ENCODE assay signal across 12 cellular contexts in genomic region chr2:47073217-47073616, GRCh38.
A peak's percentile ranks its signal among the peaks of the same experiment; 100 is the strongest.
DNase-seq lines count a peak whose midpoint lies in the region; ATAC-seq, FAIRE-seq and TF ChIP-seq lines count a peak whose summit lies in the region.
"Had no signal": no experiment of that assay in that cellular context is flagged by ENCODE, and none has a peak within 500 bp of the region (broad histone marks: within the 10 kb centered on the region; RNA-seq: fewer than 3 reads in every experiment).

No MANE protein-coding gene starts in this region.

- no peak for FAIRE-seq in GM19239 (lab: Jason Lieb, UNC)

- peak overlapping the region; percentile 71; the same call in 1 of the 2 replicates for H3K27ac ChIP-seq in HCT116 (ENCODE audit: low read depth, low read length)
- H3K27ac ChIP-seq in angular gyrus (ENCODE audit: low read depth, low read length), result peak overlapping the region; percentile 96
- peak overlapping the region in 4 of 5 donors; percentile 82 to 87 (median 85) for H3K27ac ChIP-seq in stomach

- H3K27me3 ChIP-seq in HCT116 (ENCODE audit: insufficient read depth, low read length) (no peaks in the 10 kb centered on the region), stomach (no peaks in the 10 kb centered on the region)

- H2AFZ ChIP-seq in HCT116 (ENCODE audit: low read depth, low read length, poor library complexity, severe bottlenecking), result no peak overlapping the region

- no peak for ATAC-seq in HCT116
- no peak for ATAC-seq in memory B cell (ENCODE audit: low read depth)
- no peak for ATAC-seq in GM21737 (IDR thresholded peaks at IDR 0.05; ENCODE audit: unreplicated experiment)
- ATAC-seq in GM19452 (IDR thresholded peaks at IDR 0.05; ENCODE audit: unreplicated experiment), result no peak

- TF ChIP-seq POLR2A in HCT116 (IDR thresholded peaks at IDR 0.05; ENCODE audit: borderline replicate concordance, extremely low read depth, insufficient read depth, insufficient read length), result no peak
- no peak for TF ChIP-seq POLR2A in stomach (IDR thresholded peaks at IDR 0.05)

- peaks cover 77 to 100% of the 10 kb centered on the region in 2 experiments for H3K4me1 ChIP-seq in HCT116 (ENCODE audit: control insufficient read depth in 1 of 2, insufficient read depth in 2 of 2, low read length in 2 of 2)
- H3K4me1 ChIP-seq in stomach, result peaks cover 54 to 83% (median 69%) of the 10 kb centered on the region in 4 donors

- no peaks in the 10 kb centered on the region for H4K20me1 ChIP-seq in HCT116 (ENCODE audit: insufficient read depth)

- H3K4me3 ChIP-seq in HCT116 (replicated peaks in 1 of 2; ENCODE audit: low read depth in 1 of 2, low read length in 2 of 2), result no peak overlapping the region
- no peak overlapping the region for H3K4me3 ChIP-seq in stomach

- no TSS peak for BruUV-seq in HCT116 (replicated peaks; lab: Mats Ljungman, UMichigan)

- H3K9ac ChIP-seq in HCT116 (ENCODE audit: low read length), result 0 out of 2 replicates have a peak overlapping the region, but pooled peaks have one; percentile 18

- peaks cover 81% of the 10 kb centered on the region for H3K79me2 ChIP-seq in HCT116 (ENCODE audit: insufficient read depth, low read length)

- RAD21 ChIA-PET in HCT116 (lab: Charles Lee; ENCODE audit: low non-redundant PET in 1 of 2, low total read pairs in 2 of 2, uncharacterized antibody in 2 of 2, unreplicated experiment in 2 of 2), result no interaction called here

- no peak for DNase-seq in HCT116 (ENCODE audit: low read depth, low spot score)
- no peak for DNase-seq in memory B cell (ENCODE audit: low spot score in 2 of 2)
- DNase-seq in stomach, result no peak
- no peak for DNase-seq in occipital lobe (lab: John Stamatoyannopoulos, UW)
- no peak for DNase-seq in GM19239 (ENCODE audit: insufficient read length, low spot score)
- DNase-seq: activated CD4-positive, CD25-positive, alpha-beta regulatory T cell treated with anti-CD3 and anti-CD28 coated beads, Interleukin-2, amount 50 U/mL, for 72 hours; amniotic stem cell; NCI-H187 treated with DMSO at 0.1 percent for 48 hours; RPMI8226 had no signal

- no peaks in the 10 kb centered on the region for H3K9me3 Mint-ChIP-seq in memory B cell

- POLR2A ChIA-PET in HCT116 (lab: Charles Lee), result no interaction called here

- peaks cover 5% of the 10 kb centered on the region for H3K36me3 Mint-ChIP-seq in memory B cell

- peak overlapping the region; percentile 50 for H3K4me3 Mint-ChIP-seq in memory B cell

- peaks cover 38% of the 10 kb centered on the region for H3K4me1 Mint-ChIP-seq in memory B cell

- H3K27me3 Mint-ChIP-seq in memory B cell, result no peaks in the 10 kb centered on the region

- TF ChIP-seq CTCF in HCT116 (IDR thresholded peaks at IDR 0.05 in 2 of 3, conservative IDR thresholded peaks at IDR 0.05 in 1 of 3; ENCODE audit: borderline replicate concordance in 1 of 3, insufficient read depth in 1 of 3, low read depth in 2 of 3, low read length in 2 of 3), result no peak
- no peak for TF ChIP-seq CTCF in stomach (IDR thresholded peaks at IDR 0.05)

- no peaks in the 10 kb centered on the region for H3K9me2 ChIP-seq in HCT116 (ENCODE audit: insufficient read depth)

- no peak for TF ChIP-seq EP300 in stomach (IDR thresholded peaks at IDR 0.05)

- no peak for TF ChIP-seq RAD21 in HCT116 (IDR thresholded peaks at IDR 0.05; ENCODE audit: low read depth)

- intact Hi-C loops in HCT116 (cut with micrococcal nuclease) (no loop called here), stomach (cut with DNase I; ENCODE audit: low total_unique reads) (no loop called here)

- peak overlapping the region; percentile 95 for H3K27ac Mint-ChIP-seq in memory B cell

- WGBS in stomach, 5 donors, result 88 to 94% (median 92%) methylated on average over 8 to 9 of the region's 9 CpGs

- 0 out of 4 replicates have a peak, but pooled peaks cover 0 to 3% of the 10 kb centered on the region in 2 experiments for H3K36me3 ChIP-seq in HCT116 (ENCODE audit: control insufficient read depth in 1 of 2, insufficient read depth in 2 of 2, low read length in 2 of 2)
- peaks cover 0 to 18% (median 12%) of the 10 kb centered on the region in 4 donors for H3K36me3 ChIP-seq in stomach

- H3K9me3 ChIP-seq in HCT116 (ENCODE audit: control insufficient read depth in 1 of 2, insufficient read depth in 1 of 2, low read depth in 1 of 2, low read length in 2 of 2), result no peaks in the 10 kb centered on the region
- no peaks in the 10 kb centered on the region for H3K9me3 ChIP-seq in stomach

- no peak overlapping the region for H3K4me2 ChIP-seq in HCT116 (ENCODE audit: low read length)

- CTCF ChIA-PET in HCT116 (lab: Charles Lee), result no interaction called here

TF ChIP-seq in HCT116, 20 proteins besides CTCF, POLR2A, EP300 and RAD21:
- TF ChIP-seq CEBPB (IDR thresholded peaks at IDR 0.05; ENCODE audit: low read depth) (no peak), EZH2phosphoT487 (IDR thresholded peaks at IDR 0.05; ENCODE audit: borderline replicate concordance) (no peak), ATF3 (IDR thresholded peaks at IDR 0.05) (no peak), YY1 (IDR thresholded peaks at IDR 0.05; ENCODE audit: extremely low read depth, insufficient replicate concordance, low read depth, low read length) (no peak), EZH2 (IDR thresholded peaks at IDR 0.05) (no peak), JUND (IDR thresholded peaks at IDR 0.05) (no peak), TCF7L2 (IDR thresholded peaks at IDR 0.05; ENCODE audit: borderline replicate concordance, extremely low read depth, insufficient read depth, insufficient read length) (no peak), REST (IDR thresholded peaks at IDR 0.05; ENCODE audit: low read depth) (no peak), CBX3 (IDR thresholded peaks at IDR 0.05; ENCODE audit: low read depth) (no peak), ZNF274 (IDR thresholded peaks at IDR 0.05; ENCODE audit: low read depth, low read length) (no peak), EGR1 (IDR thresholded peaks at IDR 0.05; ENCODE audit: low read depth) (no peak), SRF (IDR thresholded peaks at IDR 0.05; ENCODE audit: low read depth) (no peak), POLR2AphosphoS5 (IDR thresholded peaks at IDR 0.05; ENCODE audit: low read depth, low read length) (no peak), SIN3A (IDR thresholded peaks at IDR 0.05; ENCODE audit: low read depth) (no peak), ZBTB33 (IDR thresholded peaks at IDR 0.05; ENCODE audit: extremely low read depth, insufficient replicate concordance, low read length) (no peak), FOSL1 (IDR thresholded peaks at IDR 0.05; ENCODE audit: low read depth) (no peak), MAX (IDR thresholded peaks at IDR 0.05) (no peak), SP1 (IDR thresholded peaks at IDR 0.05; ENCODE audit: low read depth) (no peak), ELF1 (IDR thresholded peaks at IDR 0.05; ENCODE audit: borderline replicate concordance, low read depth) (no peak), ZFX (IDR thresholded peaks at IDR 0.05) (no peak)
TF ChIP-seq in HCT116: peak in this region for 0.
